Comparison of ENCODE assay signal across 18 cellular contexts in genomic region chr7:12737836-12738235, GRCh38. TPM values are rescaled to one million over a fixed set of nuclear protein-coding genes. Genes with fewer than 3 reads are reported as not detected.
DNase-seq lines count a peak whose midpoint lies in the region; ATAC-seq and TF ChIP-seq lines count a peak whose summit lies in the region.
"Had no signal": no experiment of that assay in that cellular context is flagged by ENCODE, and none has a peak within 500 bp of the region (broad histone marks: within the 10 kb centered on the region; RNA-seq: fewer than 3 reads in every experiment).

No MANE protein-coding gene starts in this region.

- no peak overlapping the region for H3K14ac ChIP-seq in mesenchymal stem cell (ENCODE audit: low read length in 2 of 2)

- WGBS in right cardiac atrium = 92% methylated on average over 2 of the region's 2 CpGs
- WGBS in mesenchymal stem cell = 93% methylated on average over 2 of the region's 2 CpGs
- WGBS in suprapubic skin = 85% methylated on average over 2 of the region's 2 CpGs
- 89 to 99% (median 94%) methylated on average over 2 of the region's 2 CpGs for WGBS in spleen, 5 donors

- H3K36me3 ChIP-seq in mesenchymal stem cell (ENCODE audit: control insufficient read depth in 1 of 2, insufficient read depth in 2 of 2, low read depth in 1 of 2, low read length in 2 of 2) (no peaks in the 10 kb centered on the region), suprapubic skin (no peaks in the 10 kb centered on the region), spleen (no peaks in the 10 kb centered on the region)

- TF ChIP-seq POLR2A in suprapubic skin (IDR thresholded peaks at IDR 0.05) (no peak), spleen (IDR thresholded peaks at IDR 0.05) (no peak)

- no peak overlapping the region for H3K9ac ChIP-seq in mesenchymal stem cell (ENCODE audit: low read length)

- ATAC-seq in left ventricle myocardium superior = peak; percentile 20
- ATAC-seq in right cardiac atrium = no peak
- ATAC-seq: A549, GM23338, HCT116 had no signal

- no peaks in the 10 kb centered on the region for H3K4me1 ChIP-seq in right cardiac atrium (ENCODE audit: control insufficient read depth, insufficient read depth, low read length)
- H3K4me1 ChIP-seq in mesenchymal stem cell (ENCODE audit: control insufficient read depth, insufficient read depth, low read depth, low read length) = no peaks in the 10 kb centered on the region
- H3K4me1 ChIP-seq in suprapubic skin = peaks cover 14% of the 10 kb centered on the region
- H3K4me1 ChIP-seq in spleen = no peaks in the 10 kb centered on the region

- no peak overlapping the region for H2BK5ac ChIP-seq in mesenchymal stem cell (ENCODE audit: low read depth, low read length, poor library complexity, severe bottlenecking)

- intact Hi-C loops in left ventricle myocardium superior (cut with micrococcal nuclease) = no loop called here
- intact Hi-C loops in right cardiac atrium (cut with DNase I) = no loop called here
- intact Hi-C loops in spleen (cut with DNase I; ENCODE audit: low total_unique reads) = no loop called here

- no peak overlapping the region for H3K23ac ChIP-seq in mesenchymal stem cell (ENCODE audit: low read length in 2 of 2)

- no peak overlapping the region for H3K4ac ChIP-seq in mesenchymal stem cell (ENCODE audit: low read depth in 1 of 2, low read length in 2 of 2)

- no peak overlapping the region for H3K4me3 ChIP-seq in right cardiac atrium (ENCODE audit: low read length)
- no peak overlapping the region for H3K4me3 ChIP-seq in mesenchymal stem cell (ENCODE audit: insufficient read depth in 1 of 2, low read depth in 1 of 2, low read length in 2 of 2)
- no peak overlapping the region for H3K4me3 ChIP-seq in suprapubic skin
- H3K4me3 ChIP-seq in spleen = no peak overlapping the region
- H3K4me3 ChIP-seq: A549, GM23338 had no signal

- H2BK12ac ChIP-seq in mesenchymal stem cell (ENCODE audit: low read length in 2 of 2) = no peak overlapping the region

- no peaks in the 10 kb centered on the region for H3K79me1 ChIP-seq in mesenchymal stem cell (replicated peaks; ENCODE audit: low read length, poor library complexity, severe bottlenecking)

- no peak overlapping the region for H3K18ac ChIP-seq in mesenchymal stem cell (ENCODE audit: low read depth in 1 of 2, low read length in 2 of 2)

- no peak overlapping the region for H2AFZ ChIP-seq in mesenchymal stem cell (ENCODE audit: low read depth, low read length)

- TF ChIP-seq EP300 in suprapubic skin (IDR thresholded peaks at IDR 0.05) = no peak

- DNase-seq in left ventricle myocardium superior = no peak
- DNase-seq in right cardiac atrium = no peak
- no peak for DNase-seq in mesenchymal stem cell
- DNase-seq in suprapubic skin (ENCODE audit: low spot score in 2 of 2) = no peak
- DNase-seq in activated CD4-positive, CD25-positive, alpha-beta regulatory T cell treated with anti-CD3 and anti-CD28 coated beads, Interleukin-2, amount 50 U/mL, for 72 hours = no peak
- DNase-seq in spleen = no peak
- no peak for DNase-seq in NCI-H2227 treated with DMSO at 0.1 percent for 48 hours (lab: John Stamatoyannopoulos, UW)
- DNase-seq: AML-193; Caco-2; CD4-positive, alpha-beta T cell; H7; HFFc6 had no signal

- peak overlapping the region; percentile 72 for H4K8ac ChIP-seq in mesenchymal stem cell (ENCODE audit: low read length)

- H4K91ac ChIP-seq in mesenchymal stem cell (ENCODE audit: low read length) = no peak overlapping the region

- H2AK5ac ChIP-seq in mesenchymal stem cell (ENCODE audit: low read length, severe bottlenecking) = peak overlapping the region; percentile 31

- H3K9me3 ChIP-seq in right cardiac atrium (ENCODE audit: control insufficient read depth, low read length) = no peaks in the 10 kb centered on the region
- no peaks in the 10 kb centered on the region for H3K9me3 ChIP-seq in mesenchymal stem cell (ENCODE audit: control insufficient read depth, low read length)
- H3K9me3 ChIP-seq in suprapubic skin = no peaks in the 10 kb centered on the region
- H3K9me3 ChIP-seq in spleen = no peaks in the 10 kb centered on the region
- H3K9me3 ChIP-seq: A549, Caco-2 had no signal

- TF ChIP-seq CTCF in suprapubic skin (IDR thresholded peaks at IDR 0.05) (no peak), spleen (IDR thresholded peaks at IDR 0.05 in 8 of 11, conservative IDR thresholded peaks at IDR 0.05 in 3 of 11) (no peak)

- H2BK15ac ChIP-seq in mesenchymal stem cell (ENCODE audit: low read depth, poor library complexity, severe bottlenecking) = no peak overlapping the region

- H3K4me2 ChIP-seq in mesenchymal stem cell (ENCODE audit: low read length, poor library complexity, severe bottlenecking) = no peak overlapping the region
- H3K4me2 ChIP-seq: A549, GM23338 had no signal

- H3K27ac ChIP-seq in right cardiac atrium (ENCODE audit: low read length) (no peak overlapping the region), mesenchymal stem cell (ENCODE audit: low read length, poor library complexity, severe bottlenecking) (no peak overlapping the region), suprapubic skin (peak overlapping the region; percentile 47), spleen (no peak overlapping the region)
- H3K27ac ChIP-seq: 22Rv1, A549, C4-2B, HL-60 had no signal

- H3K27me3 ChIP-seq in right cardiac atrium (ENCODE audit: control insufficient read depth, insufficient read depth) (no peaks in the 10 kb centered on the region), mesenchymal stem cell (ENCODE audit: control insufficient read depth in 1 of 2, insufficient read depth in 1 of 2, low read length in 2 of 2) (no peaks in the 10 kb centered on the region), suprapubic skin (no peaks in the 10 kb centered on the region), spleen (replicated peaks in 1 of 7) (no peaks in the 10 kb centered on the region)

- H2BK120ac ChIP-seq in mesenchymal stem cell (ENCODE audit: low read depth, low read length) = no peak overlapping the region

RNA-seq across cellular contexts. Expression of gene ARL4A, which starts 50.4 kb away (rescaled TPM):
- total RNA-seq in left ventricle myocardium superior (14.3 TPM), right cardiac atrium (10 to 100 TPM in 3 of 4 donors, 1 to 10 TPM in 1; 9.6 to 19.7 (median 12.6) TPM), suprapubic skin (100 to 1,000 TPM in 3 of 4 donors, 10 to 100 TPM in 1; 98.1 to 116 (median 112) TPM), spleen (10 to 100 TPM; 15.8 to 40.9 (median 31.9) TPM)
- polyA plus RNA-seq in right cardiac atrium (10.3 TPM), spleen (10 to 100 TPM; 12.9 to 25.3 (median 15.8) TPM)
- 28.2 TPM for polyA plus RNA-seq in mesenchymal stem cell (2013, experiment 1 of 2)
- polyA plus RNA-seq in mesenchymal stem cell (2013, experiment 2 of 2) = 27.7 TPM
